Comparison of ENCODE assay signal across 20 cellular contexts in the genomic region with DNA sequence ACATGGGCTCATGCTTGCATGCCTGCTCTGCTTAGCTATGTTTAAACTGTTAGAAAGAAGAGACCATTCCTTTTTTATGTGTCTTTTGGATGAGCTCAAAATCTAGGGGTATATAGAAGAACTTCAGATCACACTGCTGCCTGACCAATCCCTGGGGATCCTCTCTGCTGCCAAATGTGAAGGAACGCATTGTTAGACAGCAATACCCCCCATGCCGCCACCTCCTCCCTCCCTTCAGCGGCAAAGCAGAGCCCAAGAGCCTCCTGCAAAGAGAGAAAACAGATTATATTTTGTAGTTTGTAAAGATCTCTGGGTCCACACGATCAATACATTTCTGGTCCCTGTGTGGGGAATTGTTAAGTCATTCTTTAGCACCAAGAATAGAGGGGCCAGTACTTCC.
A peak's percentile ranks its signal among the peaks of the same experiment; 100 is the strongest.
DNase-seq lines count a peak whose midpoint lies in the region; ATAC-seq and TF ChIP-seq lines count a peak whose summit lies in the region.
"Had no signal": no experiment of that assay in that cellular context is flagged by ENCODE, and none has a peak within 500 bp of the region (broad histone marks: within the 10 kb centered on the region; RNA-seq: fewer than 3 reads in every experiment).

No MANE protein-coding gene starts in this region.

- DNase-seq in IMR-90 (no peak), tibial nerve (ENCODE audit: low spot score in 2 of 2) (no peak), NCI-H2029 (lab: John Stamatoyannopoulos, UW) (no peak), NCI-H2107 (lab: John Stamatoyannopoulos, UW) (no peak), foreskin keratinocyte (no peak)
- DNase-seq: DMS153, NCI-H1092, NCI-H1417 treated with DMSO at 0.1 percent for 48 hours, NCI-H1694 treated with DMSO at 0.1 percent for 48 hours, NCI-H2081 treated with DMSO at 0.1 percent for 48 hours, NCI-H446, NCI-H524 treated with DMSO at 0.1 percent for 48 hours, SHP77 treated with DMSO at 0.1 percent for 48 hours had no signal

- intact Hi-C loops in IMR-90 (cut with micrococcal nuclease) = no loop called here

- no peak overlapping the region for H2BK5ac ChIP-seq in IMR-90 (ENCODE audit: low read depth, low read length, poor library complexity, severe bottlenecking)

- no peak overlapping the region for H3K56ac ChIP-seq in IMR-90 (ENCODE audit: extremely low read depth, insufficient read depth, low read length)

- peak overlapping the region; percentile 64; the same call in 1 of the 3 replicates for H2BK15ac ChIP-seq in IMR-90 (ENCODE audit: low read depth, low read length)

- POLR2A ChIA-PET in IMR-90 (lab: Charles Lee; ENCODE audit: unreplicated experiment) = interaction anchor here (0.6 to 1.2 kb wide), 2 partner anchors 8 to 307 kb away, joined by 3 to 9 read pairs; no protein-coding TSS in a partner anchor

- H3K36me3 Mint-ChIP-seq in brain (no peaks in the 10 kb centered on the region), nephron (ENCODE audit: low read depth) (no peaks in the 10 kb centered on the region)

- H3K4ac ChIP-seq in IMR-90 (ENCODE audit: low read depth, low read length) = peak overlapping the region; percentile 32; the same call in 1 of the 2 replicates

- peaks cover 0 to 7% (median 5%) of the 10 kb centered on the region in 5 experiments for H3K9me3 Mint-ChIP-seq in brain
- H3K9me3 Mint-ChIP-seq in nephron = no peaks in the 10 kb centered on the region

- H4K91ac ChIP-seq in IMR-90 (ENCODE audit: insufficient read depth, low read depth, low read length) = peak overlapping the region; percentile 32; the same call in 1 of the 2 replicates

- no CpG with 5 or more reads among the region's 4 CpGs for WGBS in IMR-90 (ENCODE audit: extremely low coverage in 2 of 2, insufficient read length in 1 of 2), 2 experiments
- WGBS in tibial nerve, 2 donors = 46 to 50% methylated on average over 4 of the region's 4 CpGs

- ATAC-seq in IMR-90 (ENCODE audit: low read depth) (no peak), foreskin keratinocyte (no peak)
- ATAC-seq: Panc1 had no signal

- no peak for TF ChIP-seq EP300 in tibial nerve (IDR thresholded peaks at IDR 0.05)

- H3K14ac ChIP-seq in IMR-90 (replicated peaks; ENCODE audit: low read depth, low read length) = peak overlapping the region; percentile 44; the same call in 1 of the 2 replicates

- no peaks in the 10 kb centered on the region for H3K36me3 ChIP-seq in IMR-90 (ENCODE audit: control insufficient read depth, insufficient read depth, low read length)
- H3K36me3 ChIP-seq in tibial nerve = no peaks in the 10 kb centered on the region

- no peaks in the 10 kb centered on the region for H4K20me1 ChIP-seq in IMR-90 (ENCODE audit: insufficient read depth, low read length)

- H2AFZ ChIP-seq in IMR-90 (replicated peaks; ENCODE audit: low read length, poor library complexity) = no peak overlapping the region

- H3K4me2 ChIP-seq in IMR-90 (ENCODE audit: low read depth, low read length) = no peak overlapping the region

- peak overlapping the region in 3 of 5 experiments; percentile 35 to 76 (median 50) for H3K27ac Mint-ChIP-seq in brain
- H3K27ac Mint-ChIP-seq in nephron = peak overlapping the region; percentile 32 to 72 (median 53)
- H3K27ac Mint-ChIP-seq: B cell had no signal

- no peak for TF ChIP-seq POLR2A in IMR-90 (IDR thresholded peaks at IDR 0.05; ENCODE audit: low read depth, low read length)
- no peak for TF ChIP-seq POLR2A in tibial nerve (IDR thresholded peaks at IDR 0.05)

- peaks cover 4% of the 10 kb centered on the region for H3K27me3 Mint-ChIP-seq in brain
- no peaks in the 10 kb centered on the region for H3K27me3 Mint-ChIP-seq in nephron (ENCODE audit: low read depth)
- H3K27me3 Mint-ChIP-seq: B cell had no signal

- H4K8ac ChIP-seq in IMR-90 (ENCODE audit: low read depth in 2 of 2, low read length in 2 of 2) = 0 out of 4 replicates have a peak overlapping the region, but pooled peaks have one; percentile 17 to 29

- H3K4me3 Mint-ChIP-seq in brain (no peak overlapping the region), nephron (no peak overlapping the region)
- H3K4me3 Mint-ChIP-seq: B cell had no signal

- H3K4me1 Mint-ChIP-seq in brain = peaks cover 81% of the 10 kb centered on the region
- peaks cover 62% of the 10 kb centered on the region for H3K4me1 Mint-ChIP-seq in nephron
- H3K4me1 Mint-ChIP-seq: B cell had no signal

- no peak for TF ChIP-seq RAD21 in IMR-90 (IDR thresholded peaks at IDR 0.05; ENCODE audit: low read length)

- peak overlapping the region; percentile 4; the same call in 1 of the 2 replicates for H4K5ac ChIP-seq in IMR-90 (ENCODE audit: low read depth, low read length)

- H3K4me1 ChIP-seq in IMR-90 (ENCODE audit: control insufficient read depth, insufficient read depth, low read length) (peaks cover 19% of the 10 kb centered on the region), tibial nerve (peaks cover 0 to 31% (median 9%) of the 10 kb centered on the region in 4 donors), foreskin keratinocyte (peaks cover 13% of the 10 kb centered on the region)

- H3K27me3 ChIP-seq in IMR-90 (ENCODE audit: control insufficient read depth, insufficient read depth, low read length) (no peaks in the 10 kb centered on the region), tibial nerve (no peaks in the 10 kb centered on the region), foreskin keratinocyte (no peaks in the 10 kb centered on the region)

- 0 out of 2 replicates have a peak overlapping the region, but pooled peaks have one; percentile 46 for H2BK20ac ChIP-seq in IMR-90 (ENCODE audit: low read depth, low read length)

- no peak for TF ChIP-seq CTCF in IMR-90 (conservative IDR thresholded peaks at IDR 0.05; ENCODE audit: low read depth, low read length)
- TF ChIP-seq CTCF in brain (conservative IDR thresholded peaks at IDR 0.05) = no peak
- no peak for TF ChIP-seq CTCF in nephron (IDR thresholded peaks at IDR 0.05; ENCODE audit: unreplicated experiment in 3 of 3)
- TF ChIP-seq CTCF in tibial nerve (IDR thresholded peaks at IDR 0.05) = no peak
- TF ChIP-seq CTCF in foreskin keratinocyte (conservative IDR thresholded peaks at IDR 0.05) = no peak

- in situ Hi-C loops in IMR-90 (cut with MboI; ENCODE audit: low sequenced_read_pairs) = no loop called here

- peaks cover 5 to 48% of the 10 kb centered on the region in 2 experiments; a peak in 3 of 4 replicates for H3K79me1 ChIP-seq in IMR-90 (ENCODE audit: low read depth in 1 of 2, low read length in 2 of 2)

- H3K9me1 ChIP-seq in IMR-90 (ENCODE audit: insufficient read depth, low read length) = peaks cover 16% of the 10 kb centered on the region

- H3K18ac ChIP-seq in IMR-90 (ENCODE audit: low read depth, low read length) = no peak overlapping the region

- peak overlapping the region; percentile 52; the same call in 1 of the 2 replicates for H2BK120ac ChIP-seq in IMR-90 (ENCODE audit: low read depth, low read length)

- peak overlapping the region; percentile 82; the same call in 1 of the 2 replicates for H2AK5ac ChIP-seq in IMR-90 (ENCODE audit: low read depth, low read length)

- no peak overlapping the region for H3K27ac ChIP-seq in IMR-90 (ENCODE audit: insufficient read depth, low read length)
- H3K27ac ChIP-seq in tibial nerve = peak overlapping the region in 3 of 4 donors; percentile 5 to 21 (median 15)
- no peak overlapping the region for H3K27ac ChIP-seq in foreskin keratinocyte
- H3K27ac ChIP-seq: HL-60, RWPE1, SK-N-MC had no signal

- CTCF ChIA-PET in IMR-90 (lab: Yijun Ruan, JAX) = interaction anchor here (0.6 to 1.0 kb wide), 2 partner anchors 11 to 15 kb away, joined by 3 to 5 read pairs; no protein-coding TSS in a partner anchor

- H3K9ac ChIP-seq in IMR-90 (ENCODE audit: low read depth, low read length) = no peak overlapping the region

- no TSS peak for BruUV-seq in IMR-90 (replicated peaks; lab: Mats Ljungman, UMichigan)

- no peak overlapping the region for H3K4me3 ChIP-seq in IMR-90 (ENCODE audit: insufficient read depth, low read depth, low read length)
- no peak overlapping the region for H3K4me3 ChIP-seq in tibial nerve
- H3K4me3 ChIP-seq: SK-N-MC had no signal

- no peaks in the 10 kb centered on the region for H3K9me3 ChIP-seq in IMR-90 (ENCODE audit: control insufficient read depth, insufficient read depth, low read length)
- peaks cover 0 to 3% (median 0%) of the 10 kb centered on the region in 4 donors for H3K9me3 ChIP-seq in tibial nerve

- no peak overlapping the region for H2AK9ac ChIP-seq in IMR-90 (replicated peaks; ENCODE audit: low read depth, low read length, poor library complexity)

- peak overlapping the region; percentile 56; the same call in 1 of the 2 replicates for H3K23ac ChIP-seq in IMR-90 (ENCODE audit: low read depth, low read length)

- dilution Hi-C loops in IMR-90 (cut with HindIII; ENCODE audit: low sequenced_read_pairs, unreplicated experiment) = no loop called here

TF ChIP-seq in IMR-90, 13 proteins besides CTCF, POLR2A, EP300 and RAD21 (continues in another document):
- TF ChIP-seq FOS (IDR thresholded peaks at IDR 0.05; ENCODE audit: low read depth, low read length) = no peak
- TF ChIP-seq, protein P1, sequence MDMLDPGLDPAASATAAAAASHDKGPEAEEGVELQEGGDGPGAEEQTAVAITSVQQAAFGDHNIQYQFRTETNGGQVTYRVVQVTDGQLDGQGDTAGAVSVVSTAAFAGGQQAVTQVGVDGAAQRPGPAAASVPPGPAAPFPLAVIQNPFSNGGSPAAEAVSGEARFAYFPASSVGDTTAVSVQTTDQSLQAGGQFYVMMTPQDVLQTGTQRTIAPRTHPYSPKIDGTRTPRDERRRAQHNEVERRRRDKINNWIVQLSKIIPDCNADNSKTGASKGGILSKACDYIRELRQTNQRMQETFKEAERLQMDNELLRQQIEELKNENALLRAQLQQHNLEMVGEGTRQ (IDR thresholded peaks at IDR 0.05; ENCODE audit: low read depth, low read length) = no peak
- no peak for TF ChIP-seq CHD1 (IDR thresholded peaks at IDR 0.05; ENCODE audit: low read depth, low read length)
- no peak for TF ChIP-seq MXI1 (IDR thresholded peaks at IDR 0.05; ENCODE audit: borderline replicate concordance, low read depth, low read length)
- TF ChIP-seq SMC3 (IDR thresholded peaks at IDR 0.05; ENCODE audit: low read depth, low read length) = no peak
- TF ChIP-seq, protein P2, sequence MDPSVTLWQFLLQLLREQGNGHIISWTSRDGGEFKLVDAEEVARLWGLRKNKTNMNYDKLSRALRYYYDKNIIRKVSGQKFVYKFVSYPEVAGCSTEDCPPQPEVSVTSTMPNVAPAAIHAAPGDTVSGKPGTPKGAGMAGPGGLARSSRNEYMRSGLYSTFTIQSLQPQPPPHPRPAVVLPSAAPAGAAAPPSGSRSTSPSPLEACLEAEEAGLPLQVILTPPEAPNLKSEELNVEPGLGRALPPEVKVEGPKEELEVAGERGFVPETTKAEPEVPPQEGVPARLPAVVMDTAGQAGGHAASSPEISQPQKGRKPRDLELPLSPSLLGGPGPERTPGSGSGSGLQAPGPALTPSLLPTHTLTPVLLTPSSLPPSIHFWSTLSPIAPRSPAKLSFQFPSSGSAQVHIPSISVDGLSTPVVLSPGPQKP (IDR thresholded peaks at IDR 0.05; ENCODE audit: borderline replicate concordance, low read depth, low read length) = no peak
- TF ChIP-seq MAFK (IDR thresholded peaks at IDR 0.05; ENCODE audit: low read depth, low read length) = no peak
- TF ChIP-seq MAZ (IDR thresholded peaks at IDR 0.05; ENCODE audit: borderline replicate concordance, low read depth, low read length) = no peak
- no peak for TF ChIP-seq RCOR1 (IDR thresholded peaks at IDR 0.05; ENCODE audit: insufficient replicate concordance, low read length)
- no peak for TF ChIP-seq NFE2L2 (IDR thresholded peaks at IDR 0.05; ENCODE audit: low read depth, low read length)

Comparison
In these comparisons a context has a peak if more than half of its experiments do, and no peak if none do; other contexts are left out.
1. H3K27ac ChIP-seq: peak in tibial nerve (3 of 4); none in IMR-90 (single experiment) and foreskin keratinocyte (single experiment).